Comparison of ENCODE assay signal across 8 cellular contexts in genomic region chr21:43719748-43720538, GRCh38. TPM values are rescaled to one million over a fixed set of nuclear protein-coding genes. Genes with fewer than 3 reads are reported as not detected.
DNase-seq lines count a peak whose midpoint lies in the region; ATAC-seq and TF ChIP-seq lines count a peak whose summit lies in the region.

No MANE protein-coding gene starts in this region.

- H3K27me3 Mint-ChIP-seq in Calu3 (ENCODE audit: unreplicated experiment) = no peaks in the 10 kb centered on the region
- peaks cover 8% of the 10 kb centered on the region for H3K27me3 Mint-ChIP-seq in activated T-helper 2 cell treated with anti-CD3 and anti-CD28 coated beads, Interferon-gamma antibody, Interleukin-2, Interleukin-4, amounts not matched to agents 10 μg/mL and 5 μg/mL and 100 μg/mL, durations not matched to agents 14 hours and 24 hours and 36 hours (ENCODE audit: low read depth)

- H3K36me3 Mint-ChIP-seq in Calu3 (ENCODE audit: insufficient read depth, unreplicated experiment) = peaks cover 61% of the 10 kb centered on the region
- H3K36me3 Mint-ChIP-seq in activated T-helper 2 cell treated with anti-CD3 and anti-CD28 coated beads, Interferon-gamma antibody, Interleukin-2, Interleukin-4, amounts not matched to agents 10 μg/mL and 5 μg/mL and 100 μg/mL, durations not matched to agents 14 hours and 24 hours and 36 hours (ENCODE audit: low read depth) = peaks cover 21% of the 10 kb centered on the region

- peaks cover 19% of the 10 kb centered on the region for H3K4me1 Mint-ChIP-seq in Calu3 (ENCODE audit: low read depth, unreplicated experiment)
- peaks cover 18% of the 10 kb centered on the region for H3K4me1 Mint-ChIP-seq in activated T-helper 2 cell treated with anti-CD3 and anti-CD28 coated beads, Interferon-gamma antibody, Interleukin-2, Interleukin-4, amounts not matched to agents 10 μg/mL and 5 μg/mL and 100 μg/mL, durations not matched to agents 14 hours and 24 hours and 36 hours (ENCODE audit: low read depth)

- H3K4me3 Mint-ChIP-seq in Calu3 (ENCODE audit: low read depth, unreplicated experiment) = peak overlapping the region; percentile 92
- H3K4me3 Mint-ChIP-seq in activated T-helper 2 cell treated with anti-CD3 and anti-CD28 coated beads, Interferon-gamma antibody, Interleukin-2, Interleukin-4, amounts not matched to agents 10 μg/mL and 5 μg/mL and 100 μg/mL, durations not matched to agents 14 hours and 24 hours and 36 hours (ENCODE audit: low read depth) = peak overlapping the region; percentile 88

- no peak for DNase-seq in Calu3
- DNase-seq in activated T-helper 2 cell treated with anti-CD3 and anti-CD28 coated beads, Interferon-gamma antibody, Interleukin-2, Interleukin-4, amounts not matched to agents 10 μg/mL and 5 μg/mL and 100 μg/mL, durations not matched to agents 14 hours and 24 hours and 36 hours (ENCODE audit: low spot score) = peak; percentile 21
- DNase-seq in right atrium auricular region (ENCODE audit: low spot score) = no peak
- DNase-seq in stimulated activated naive CD4-positive, alpha-beta T cell treated with Interleukin-2 at 50 U/mL for 16 hours (lab: John Stamatoyannopoulos, UW) = no peak
- DNase-seq in NCI-H226 = no peak

- intact Hi-C loops in Calu3 (cut with micrococcal nuclease; ENCODE audit: unreplicated experiment) = loop anchor here (2.0 kb wide), 1 partner anchor 59 kb away; no protein-coding TSS in a partner anchor
- intact Hi-C loops in activated T-helper 2 cell treated with anti-CD3 and anti-CD28 coated beads, Interferon-gamma antibody, Interleukin-2, Interleukin-4, amounts not matched to agents 10 μg/mL and 5 μg/mL and 100 μg/mL, durations not matched to agents 14 hours and 24 hours and 36 hours (cut with micrococcal nuclease) = loop anchor here (1.0 to 5.0 kb wide), 4 partner anchors 8 to 69 kb away; partner anchors contain the start of genes CSTB and RRP1

- ATAC-seq in HG02852 (IDR thresholded peaks at IDR 0.05; ENCODE audit: unreplicated experiment) = peak; percentile 7
- ATAC-seq in HG02884 (IDR thresholded peaks at IDR 0.05; ENCODE audit: unreplicated experiment) = no peak

- peaks cover 5% of the 10 kb centered on the region for H3K36me3 ChIP-seq in right atrium auricular region

- no TSS peak for BruUV-seq in Calu3 (replicated peaks; lab: Mats Ljungman, UMichigan)

- TF ChIP-seq CTCF in Calu3 (IDR thresholded peaks at IDR 0.05; ENCODE audit: unreplicated experiment) = no peak
- no peak for TF ChIP-seq CTCF in right atrium auricular region (IDR thresholded peaks at IDR 0.05)

- H3K9me3 ChIP-seq in right atrium auricular region = no peaks in the 10 kb centered on the region

- CTCF ChIA-PET in Calu3 (lab: Charles Lee) = no interaction called here

- H3K27me3 ChIP-seq in right atrium auricular region = no peaks in the 10 kb centered on the region

- no peaks in the 10 kb centered on the region for H3K9me3 Mint-ChIP-seq in Calu3 (ENCODE audit: low read depth, unreplicated experiment)
- H3K9me3 Mint-ChIP-seq in activated T-helper 2 cell treated with anti-CD3 and anti-CD28 coated beads, Interferon-gamma antibody, Interleukin-2, Interleukin-4, amounts not matched to agents 10 μg/mL and 5 μg/mL and 100 μg/mL, durations not matched to agents 14 hours and 24 hours and 36 hours = no peaks in the 10 kb centered on the region

- H3K4me1 ChIP-seq in right atrium auricular region = peaks cover 0 to 35% of the 10 kb centered on the region in 2 donors

- H3K27ac Mint-ChIP-seq in Calu3 (ENCODE audit: unreplicated experiment) = no peak overlapping the region
- peak overlapping the region; percentile 55 for H3K27ac Mint-ChIP-seq in activated T-helper 2 cell treated with anti-CD3 and anti-CD28 coated beads, Interferon-gamma antibody, Interleukin-2, Interleukin-4, amounts not matched to agents 10 μg/mL and 5 μg/mL and 100 μg/mL, durations not matched to agents 14 hours and 24 hours and 36 hours

- H3K4me3 ChIP-seq in right atrium auricular region = peak overlapping the region; percentile 84 to 94
- peak overlapping the region; percentile 82 to 99 (median 93) for H3K4me3 ChIP-seq in skin epidermis

- peak overlapping the region; percentile 88 to 90 for H3K27ac ChIP-seq in right atrium auricular region
- peak overlapping the region; percentile 63 to 97 (median 90) for H3K27ac ChIP-seq in skin epidermis

RNA-seq across cellular contexts. Expression of gene PDXK, which starts 1.0 kb away (rescaled TPM):
- total RNA-seq in Calu3 (2022) (202 and 214 TPM in 2 replicates), right atrium auricular region (10 to 100 TPM; 29.1 to 45.7 TPM)
- 124 and 136 TPM in 2 replicates for total RNA-seq in activated T-helper 2 cell treated with anti-CD3 and anti-CD28 coated beads, Interferon-gamma antibody, Interleukin-2, Interleukin-4, amounts not matched to agents 10 μg/mL and 5 μg/mL and 100 μg/mL, durations not matched to agents 14 hours and 24 hours and 36 hours

RNA-seq across cellular contexts. Expression of gene CSTB, which starts 56.2 kb away (rescaled TPM):
- 105 and 116 TPM in 2 replicates for total RNA-seq in Calu3 (2022)
- total RNA-seq in activated T-helper 2 cell treated with anti-CD3 and anti-CD28 coated beads, Interferon-gamma antibody, Interleukin-2, Interleukin-4, amounts not matched to agents 10 μg/mL and 5 μg/mL and 100 μg/mL, durations not matched to agents 14 hours and 24 hours and 36 hours = 55.8 TPM in 2 replicates
- 1 to 10 TPM; 8.3 to 8.4 TPM for total RNA-seq in right atrium auricular region
